In genomic region chr3:40713306-40713705, GRCh38 we compare ENCODE assay signal across 25 cellular contexts.
DNase-seq lines count a peak whose midpoint lies in the region; ATAC-seq and TF ChIP-seq lines count a peak whose summit lies in the region.
"Had no signal": no experiment of that assay in that cellular context is flagged by ENCODE, and none has a peak within 500 bp of the region (broad histone marks: within the 10 kb centered on the region; RNA-seq: fewer than 3 reads in every experiment).

No MANE protein-coding gene starts in this region.

- in situ Hi-C loops in G401 (cut with HindIII; ENCODE audit: low sequenced_read_pairs), result no loop called here

- H3K36me3 ChIP-seq in SU-DHL-6 (ENCODE audit: low read length) (no peaks in the 10 kb centered on the region), prostate gland (no peaks in the 10 kb centered on the region)
- H3K36me3 ChIP-seq: MG63 had no signal

- intact Hi-C loops in right cardiac atrium (cut with DNase I), result no loop called here
- intact Hi-C loops in prostate gland (cut with DNase I), result loop anchor here (10.0 kb wide), 2 partner anchors 481 to 1001 kb away; partner anchors contain the start of gene CTNNB1

- H4K20me1 ChIP-seq in SU-DHL-6 (ENCODE audit: low read depth, low read length), result no peaks in the 10 kb centered on the region

- H2AFZ ChIP-seq in SU-DHL-6 (ENCODE audit: low read depth, low read length, severe bottlenecking), result no peak overlapping the region

- H3K27me3 ChIP-seq in SU-DHL-6 (ENCODE audit: low read length) (no peaks in the 10 kb centered on the region), right cardiac atrium (ENCODE audit: control insufficient read depth, insufficient read depth) (no peaks in the 10 kb centered on the region), prostate gland (replicated peaks; ENCODE audit: insufficient read depth) (no peaks in the 10 kb centered on the region)
- H3K27me3 ChIP-seq: MG63, testis had no signal

- H3K4me1 ChIP-seq in right cardiac atrium (ENCODE audit: control insufficient read depth, insufficient read depth, low read length) (peaks cover 5% of the 10 kb centered on the region), prostate gland (replicated peaks) (no peaks in the 10 kb centered on the region)
- H3K4me1 ChIP-seq: testis had no signal

- ATAC-seq in right cardiac atrium (peak; percentile 87 to 92), HG02884 (IDR thresholded peaks at IDR 0.05; ENCODE audit: unreplicated experiment) (no peak), GM19463 (IDR thresholded peaks at IDR 0.05; ENCODE audit: unreplicated experiment) (no peak)
- ATAC-seq: activated CD8-positive, alpha-beta T cell treated with anti-CD3 and anti-CD28 coated beads, Interleukin-2, amount 10 ng/mL, durations not matched to agents 7 days and 5 days; effector memory CD8-positive, alpha-beta T cell; Panc1; WTC11 had no signal

- peak overlapping the region; percentile 73 for H3K27ac ChIP-seq in SU-DHL-6 (ENCODE audit: low read depth, low read length)
- no peak overlapping the region for H3K27ac ChIP-seq in right cardiac atrium (ENCODE audit: low read length)
- no peak overlapping the region for H3K27ac ChIP-seq in prostate gland
- H3K27ac ChIP-seq: HL-60, testis had no signal

- peak overlapping the region; percentile 47 for H3K4me2 ChIP-seq in SU-DHL-6 (ENCODE audit: low read depth, low read length, poor library complexity, severe bottlenecking)
- H3K4me2 ChIP-seq: SK-N-SH had no signal

- H3K4me3 ChIP-seq in SU-DHL-6 (ENCODE audit: insufficient read depth, low read length, poor library complexity, severe bottlenecking), result no peak overlapping the region
- H3K4me3 ChIP-seq in right cardiac atrium (ENCODE audit: low read length), result no peak overlapping the region
- H3K4me3 ChIP-seq in prostate gland, result no peak overlapping the region
- H3K4me3 ChIP-seq: MG63, testis had no signal

- TF ChIP-seq CTCF in SU-DHL-6 (IDR thresholded peaks at IDR 0.05; ENCODE audit: insufficient read depth, low read length, poor library complexity, severe bottlenecking) (no peak), prostate gland (IDR thresholded peaks at IDR 0.05) (no peak)

- H3K79me2 ChIP-seq in SU-DHL-6 (ENCODE audit: insufficient read depth, low read length), result no peaks in the 10 kb centered on the region

- no peaks in the 10 kb centered on the region for H3F3A ChIP-seq in SU-DHL-6 (ENCODE audit: insufficient read depth)

- no peak for TF ChIP-seq POLR2A in prostate gland (IDR thresholded peaks at IDR 0.05)

- DNase-seq in G401 (ENCODE audit: low spot score), result peak; percentile 97
- no peak for DNase-seq in right cardiac atrium
- DNase-seq in prostate gland (ENCODE audit: low spot score), result peak; percentile 46
- no peak for DNase-seq in SIG-M5 treated with dmso at 0.1 percent for 504 hours (lab: John Stamatoyannopoulos, UW; ENCODE audit: unreplicated experiment)
- DNase-seq in GM19240 (ENCODE audit: insufficient read length, low spot score), result no peak
- DNase-seq: activated T-cell treated with anti-CD3 and anti-CD28 coated beads, Interleukin-2, amount 50 U/mL, for 1 hour; amygdala; CD4-positive, alpha-beta memory T cell; effector memory CD8-positive, alpha-beta T cell; GF-D8; HFFc6; IMR-90; MG63; NCI-H1694 treated with DMSO at 0.1 percent for 48 hours; NCI-H2227 treated with DMSO at 0.1 percent for 48 hours; NCI-H774; SK-N-SH; testis had no signal

- H3K9me2 ChIP-seq in SU-DHL-6 (replicated peaks; ENCODE audit: insufficient read depth, low read length), result no peaks in the 10 kb centered on the region
- H3K9me2 ChIP-seq: SK-N-SH had no signal

- H3K9me3 ChIP-seq in SU-DHL-6 (ENCODE audit: insufficient read depth, low read length) (no peaks in the 10 kb centered on the region), right cardiac atrium (ENCODE audit: control insufficient read depth, low read length) (no peaks in the 10 kb centered on the region), prostate gland (no peaks in the 10 kb centered on the region)
- H3K9me3 ChIP-seq: MG63, SK-N-SH, testis had no signal

- no peak overlapping the region for H3K9ac ChIP-seq in SU-DHL-6 (ENCODE audit: low read length)
- H3K9ac ChIP-seq: SK-N-SH had no signal

Comparison
In these comparisons a context has a peak if more than half of its experiments do, and no peak if none do; other contexts are left out.
1. DNase-seq: peak in G401 (single experiment) and prostate gland (single experiment); none in right cardiac atrium (0 of 3), SIG-M5 treated with dmso at 0.1 percent for 504 hours (single experiment) and GM19240 (single experiment).
2. ATAC-seq: peak in right cardiac atrium (2 of 2); none in HG02884 (single experiment) and GM19463 (single experiment).